In the genomic region with DNA sequence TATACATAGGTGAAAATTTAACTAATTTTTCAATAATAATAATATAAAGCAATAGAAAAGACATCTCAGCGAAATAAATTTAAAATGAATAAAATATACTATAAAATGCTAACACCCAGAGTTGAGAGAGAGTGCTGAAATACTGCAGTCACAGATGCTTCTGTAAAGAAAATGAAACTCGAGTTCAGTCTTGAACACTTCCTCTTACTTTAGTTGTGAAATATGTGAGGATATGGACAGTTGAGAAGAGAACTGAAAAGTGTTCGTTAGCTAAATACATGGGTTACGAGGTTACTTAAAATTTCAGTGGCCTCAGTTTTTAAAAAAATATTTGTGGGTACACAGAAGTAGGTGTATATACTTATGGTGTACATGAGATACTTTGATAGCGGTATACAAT, we compare ENCODE assay signal across 14 cellular contexts.
A peak's percentile ranks its signal among the peaks of the same experiment; 100 is the strongest.
DNase-seq lines count a peak whose midpoint lies in the region; ATAC-seq and TF ChIP-seq lines count a peak whose summit lies in the region.
"Had no signal": no experiment of that assay in that cellular context is flagged by ENCODE, and none has a peak within 500 bp of the region (broad histone marks: within the 10 kb centered on the region; RNA-seq: fewer than 3 reads in every experiment).

No MANE protein-coding gene starts in this region.

- WGBS in H9 (ENCODE audit: extremely low coverage, insufficient read length, low lambda C conversion rate): no CpG with 5 or more reads among the region's 5 CpGs

- H3K79me2 ChIP-seq in H9 (ENCODE audit: insufficient read depth, low read length): no peaks in the 10 kb centered on the region

- DNase-seq in medulla oblongata (ENCODE audit: extremely low spot score) (peak; percentile 21), NCI-H2107 treated with DMSO at 0.1 percent for 48 hours (lab: John Stamatoyannopoulos, UW; ENCODE audit: unreplicated experiment) (no peak), H9 (no peak), immature natural killer cell (no peak), COLO829 (ENCODE audit: low spot score) (no peak)
- DNase-seq: Calu3; NCI-H510A treated with DMSO at 0.1 percent for 48 hours; pancreas; stimulated activated CD4-positive, alpha-beta T cell treated with anti-CD3 and anti-CD28 coated beads, Interleukin-2, amount 100 ng/mL, for 48 hours had no signal

- no peak overlapping the region for H3K14ac ChIP-seq in H9 (ENCODE audit: insufficient read depth, low read length)

- H3K27me3 Mint-ChIP-seq in H9 (ENCODE audit: low read depth) (no peaks in the 10 kb centered on the region), immature natural killer cell (ENCODE audit: low read depth in 3 of 3) (peaks cover 0 to 2% (median 0%) of the 10 kb centered on the region in 3 donors)

- no peaks in the 10 kb centered on the region for H4K20me1 ChIP-seq in H9 (ENCODE audit: control insufficient read depth, insufficient read depth, insufficient read length)

- no peaks in the 10 kb centered on the region for H3K79me1 ChIP-seq in H9 (ENCODE audit: insufficient read depth, low read depth, low read length, poor library complexity, severe bottlenecking)

- no peak overlapping the region for H3K56ac ChIP-seq in H9 (ENCODE audit: insufficient read length, low read depth, low read length)

- H3K27ac ChIP-seq in H9 (ENCODE audit: insufficient read length, low read depth, low read length): no peak overlapping the region
- H3K27ac ChIP-seq: pancreas, suprapubic skin had no signal

- H3K4ac ChIP-seq in H9 (ENCODE audit: low read depth, low read length): no peak overlapping the region

- ATAC-seq in GM19023 (IDR thresholded peaks at IDR 0.05; ENCODE audit: unreplicated experiment) (peak; percentile 72), HG02610 (IDR thresholded peaks at IDR 0.05; ENCODE audit: unreplicated experiment) (peak; percentile 64), HG03442 (IDR thresholded peaks at IDR 0.05; ENCODE audit: unreplicated experiment) (peak; percentile 94)
- ATAC-seq: pancreas had no signal

- H2AK5ac ChIP-seq in H9 (ENCODE audit: insufficient read length, low read length): no peak overlapping the region

- H3T11ph ChIP-seq in H9 (ENCODE audit: low read length): no peak overlapping the region

- no peak overlapping the region for H2BK12ac ChIP-seq in H9 (ENCODE audit: insufficient read length, low read depth, low read length)

- no peak overlapping the region for H3K23ac ChIP-seq in H9 (ENCODE audit: insufficient read length, low read depth, low read length)

- H3K4me1 ChIP-seq in H9 (ENCODE audit: insufficient read depth, low read length): no peaks in the 10 kb centered on the region
- H3K4me1 ChIP-seq: pancreas, suprapubic skin had no signal

- H3K23me2 ChIP-seq in H9 (ENCODE audit: insufficient read length, low read depth, low read length, poor library complexity, severe bottlenecking): no peaks in the 10 kb centered on the region

- no peak overlapping the region for H2AFZ ChIP-seq in H9 (ENCODE audit: low read length)

- no peak overlapping the region for H3K9ac ChIP-seq in H9 (ENCODE audit: extremely low read depth, insufficient read length, low read length)

- no peaks in the 10 kb centered on the region for H3K27me3 ChIP-seq in H9 (ENCODE audit: insufficient read depth, low read length)
- H3K27me3 ChIP-seq: pancreas, suprapubic skin had no signal

- no peak overlapping the region for H4K8ac ChIP-seq in H9 (replicated peaks; ENCODE audit: insufficient read length, low read depth, low read length)

- H3K27ac Mint-ChIP-seq in H9 (no peak overlapping the region), immature natural killer cell (no peak overlapping the region)
- H3K27ac Mint-ChIP-seq: brain had no signal

- no peak overlapping the region for H3K18ac ChIP-seq in H9 (ENCODE audit: insufficient read length, low read depth, low read length)

- H2BK15ac ChIP-seq in H9 (ENCODE audit: low read depth, low read length): no peak overlapping the region

- H3K4me3 Mint-ChIP-seq in H9: no peak overlapping the region
- no peak overlapping the region for H3K4me3 Mint-ChIP-seq in immature natural killer cell
- H3K4me3 Mint-ChIP-seq: brain had no signal

- no peak overlapping the region for H2BK120ac ChIP-seq in H9 (ENCODE audit: low read depth, low read length, poor library complexity, severe bottlenecking)

- no peak overlapping the region for H3K4me2 ChIP-seq in H9 (ENCODE audit: insufficient read depth, insufficient read length, low read length)

- H3K9me3 ChIP-seq in H9 (ENCODE audit: control insufficient read depth, low read depth, low read length): no peaks in the 10 kb centered on the region
- H3K9me3 ChIP-seq: pancreas, suprapubic skin had no signal

- no peak overlapping the region for H2BK20ac ChIP-seq in H9 (ENCODE audit: low read depth, low read length, poor library complexity, severe bottlenecking)

- TF ChIP-seq CTCF in H9 (conservative IDR thresholded peaks at IDR 0.05): no peak

- H3K9me3 Mint-ChIP-seq in H9: no peaks in the 10 kb centered on the region
- peaks cover 0 to 4% (median under 1%) of the 10 kb centered on the region in 6 donors for H3K9me3 Mint-ChIP-seq in immature natural killer cell

- no peak overlapping the region for H4K5ac ChIP-seq in H9 (ENCODE audit: insufficient read length, low read depth, low read length)

- H4K91ac ChIP-seq in H9 (ENCODE audit: insufficient read length, low read depth, low read length): no peak overlapping the region

- H3K4me1 Mint-ChIP-seq in H9 (peaks cover 0 to 3% of the 10 kb centered on the region in 2 experiments; a peak in 3 of 4 replicates), immature natural killer cell (no peaks in the 10 kb centered on the region)
- H3K4me1 Mint-ChIP-seq: brain had no signal

- H3K36me3 Mint-ChIP-seq in H9 (ENCODE audit: insufficient read depth in 1 of 3, low read depth in 3 of 3) (no peaks in the 10 kb centered on the region), immature natural killer cell (no peaks in the 10 kb centered on the region)
- H3K36me3 Mint-ChIP-seq: brain had no signal

- no peak overlapping the region for H2BK5ac ChIP-seq in H9 (ENCODE audit: insufficient read length, low read length)
